In genomic region chr19:6064703-6065073, GRCh38 we compare ENCODE assay signal across 2 cellular contexts.
TF ChIP-seq lines count a peak whose summit lies in the region.

No MANE protein-coding gene starts in this region.

TF ChIP-seq in HepG2, 621 proteins besides CTCF, POLR2A, EP300 and RAD21:
- no peak for TF ChIP-seq FOXK1 (CRISPR knock-in tag; IDR thresholded peaks at IDR 0.05; ENCODE audit: borderline replicate concordance, low read depth)
- TF ChIP-seq, protein P1, sequence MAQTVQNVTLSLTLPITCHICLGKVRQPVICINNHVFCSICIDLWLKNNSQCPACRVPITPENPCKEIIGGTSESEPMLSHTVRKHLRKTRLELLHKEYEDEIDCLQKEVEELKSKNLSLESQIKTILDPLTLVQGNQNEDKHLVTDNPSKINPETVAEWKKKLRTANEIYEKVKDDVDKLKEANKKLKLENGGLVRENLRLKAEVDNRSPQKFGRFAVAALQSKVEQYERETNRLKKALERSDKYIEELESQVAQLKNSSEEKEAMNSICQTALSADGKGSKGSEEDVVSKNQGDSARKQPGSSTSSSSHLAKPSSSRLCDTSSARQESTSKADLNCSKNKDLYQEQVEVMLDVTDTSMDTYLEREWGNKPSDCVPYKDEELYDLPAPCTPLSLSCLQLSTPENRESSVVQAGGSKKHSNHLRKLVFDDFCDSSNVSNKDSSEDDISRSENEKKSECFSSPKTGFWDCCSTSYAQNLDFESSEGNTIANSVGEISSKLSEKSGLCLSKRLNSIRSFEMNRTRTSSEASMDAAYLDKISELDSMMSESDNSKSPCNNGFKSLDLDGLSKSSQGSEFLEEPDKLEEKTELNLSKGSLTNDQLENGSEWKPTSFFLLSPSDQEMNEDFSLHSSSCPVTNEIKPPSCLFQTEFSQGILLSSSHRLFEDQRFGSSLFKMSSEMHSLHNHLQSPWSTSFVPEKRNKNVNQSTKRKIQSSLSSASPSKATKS (CRISPR knock-in tag; IDR thresholded peaks at IDR 0.05): no peak
- no peak for TF ChIP-seq HOMEZ (CRISPR knock-in tag; IDR thresholded peaks at IDR 0.05; ENCODE audit: low read depth)
- TF ChIP-seq KMT2B (CRISPR knock-in tag; IDR thresholded peaks at IDR 0.05): no peak
- no peak for TF ChIP-seq ZNF432 (CRISPR knock-in tag; IDR thresholded peaks at IDR 0.05; ENCODE audit: borderline replicate concordance)
- no peak for TF ChIP-seq PITX1 (CRISPR knock-in tag; IDR thresholded peaks at IDR 0.05)
- TF ChIP-seq CENPBD1 (CRISPR knock-in tag; IDR thresholded peaks at IDR 0.05; ENCODE audit: borderline replicate concordance, low read depth): no peak
- TF ChIP-seq ZNF670 (CRISPR knock-in tag; IDR thresholded peaks at IDR 0.05; ENCODE audit: borderline replicate concordance): no peak
- TF ChIP-seq ZFP37 (CRISPR knock-in tag; IDR thresholded peaks at IDR 0.05; ENCODE audit: borderline replicate concordance): no peak
- TF ChIP-seq POLR2AphosphoS2 (IDR thresholded peaks at IDR 0.05; ENCODE audit: low read depth, low read length): no peak
- no peak for TF ChIP-seq GZF1 (CRISPR knock-in tag; IDR thresholded peaks at IDR 0.05)
- TF ChIP-seq RXRA (CRISPR knock-in tag; IDR thresholded peaks at IDR 0.05): no peak
- TF ChIP-seq, protein P2, sequence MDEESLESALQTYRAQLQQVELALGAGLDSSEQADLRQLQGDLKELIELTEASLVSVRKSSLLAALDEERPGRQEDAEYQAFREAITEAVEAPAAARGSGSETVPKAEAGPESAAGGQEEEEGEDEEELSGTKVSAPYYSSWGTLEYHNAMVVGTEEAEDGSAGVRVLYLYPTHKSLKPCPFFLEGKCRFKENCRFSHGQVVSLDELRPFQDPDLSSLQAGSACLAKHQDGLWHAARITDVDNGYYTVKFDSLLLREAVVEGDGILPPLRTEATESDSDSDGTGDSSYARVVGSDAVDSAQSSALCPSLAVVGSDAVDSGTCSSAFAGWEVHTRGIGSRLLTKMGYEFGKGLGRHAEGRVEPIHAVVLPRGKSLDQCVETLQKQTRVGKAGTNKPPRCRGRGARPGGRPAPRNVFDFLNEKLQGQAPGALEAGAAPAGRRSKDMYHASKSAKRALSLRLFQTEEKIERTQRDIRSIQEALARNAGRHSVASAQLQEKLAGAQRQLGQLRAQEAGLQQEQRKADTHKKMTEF (CRISPR knock-in tag; IDR thresholded peaks at IDR 0.05): no peak
- no peak for TF ChIP-seq ZNF761 (CRISPR knock-in tag; conservative IDR thresholded peaks at IDR 0.05)

TF ChIP-seq in H1, 55 proteins besides CTCF, POLR2A, EP300 and RAD21:
- TF ChIP-seq, protein P3, sequence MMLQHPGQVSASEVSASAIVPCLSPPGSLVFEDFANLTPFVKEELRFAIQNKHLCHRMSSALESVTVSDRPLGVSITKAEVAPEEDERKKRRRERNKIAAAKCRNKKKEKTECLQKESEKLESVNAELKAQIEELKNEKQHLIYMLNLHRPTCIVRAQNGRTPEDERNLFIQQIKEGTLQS (IDR thresholded peaks at IDR 0.05; ENCODE audit: insufficient read depth, low read depth, low read length): no peak
- no peak for TF ChIP-seq HDAC6 (IDR thresholded peaks at IDR 0.05; ENCODE audit: low read depth, low read length)
- no peak for TF ChIP-seq YY1 (IDR thresholded peaks at IDR 0.05; ENCODE audit: low read depth, low read length)
- no peak for TF ChIP-seq BCL11A (IDR thresholded peaks at IDR 0.05; ENCODE audit: low read depth in 2 of 2, low read length in 2 of 2)
- no peak for TF ChIP-seq BACH1 (IDR thresholded peaks at IDR 0.05; ENCODE audit: low read length)
- TF ChIP-seq, protein P4, sequence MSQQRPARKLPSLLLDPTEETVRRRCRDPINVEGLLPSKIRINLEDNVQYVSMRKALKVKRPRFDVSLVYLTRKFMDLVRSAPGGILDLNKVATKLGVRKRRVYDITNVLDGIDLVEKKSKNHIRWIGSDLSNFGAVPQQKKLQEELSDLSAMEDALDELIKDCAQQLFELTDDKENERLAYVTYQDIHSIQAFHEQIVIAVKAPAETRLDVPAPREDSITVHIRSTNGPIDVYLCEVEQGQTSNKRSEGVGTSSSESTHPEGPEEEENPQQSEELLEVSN (IDR thresholded peaks at IDR 0.05): no peak
- TF ChIP-seq, protein P5, sequence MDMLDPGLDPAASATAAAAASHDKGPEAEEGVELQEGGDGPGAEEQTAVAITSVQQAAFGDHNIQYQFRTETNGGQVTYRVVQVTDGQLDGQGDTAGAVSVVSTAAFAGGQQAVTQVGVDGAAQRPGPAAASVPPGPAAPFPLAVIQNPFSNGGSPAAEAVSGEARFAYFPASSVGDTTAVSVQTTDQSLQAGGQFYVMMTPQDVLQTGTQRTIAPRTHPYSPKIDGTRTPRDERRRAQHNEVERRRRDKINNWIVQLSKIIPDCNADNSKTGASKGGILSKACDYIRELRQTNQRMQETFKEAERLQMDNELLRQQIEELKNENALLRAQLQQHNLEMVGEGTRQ (IDR thresholded peaks at IDR 0.05; ENCODE audit: low read length): no peak
- no peak for TF ChIP-seq ATF2 (IDR thresholded peaks at IDR 0.05; ENCODE audit: low read length)
- no peak for TF ChIP-seq HDAC2 (IDR thresholded peaks at IDR 0.05; ENCODE audit: borderline replicate concordance in 1 of 2, low read depth in 2 of 2, low read length in 2 of 2)
- TF ChIP-seq TEAD4 (IDR thresholded peaks at IDR 0.05; ENCODE audit: low read depth, low read length): no peak
- TF ChIP-seq SP2 (IDR thresholded peaks at IDR 0.05; ENCODE audit: low read length): no peak
- no peak for TF ChIP-seq KDM1A (IDR thresholded peaks at IDR 0.05; ENCODE audit: borderline replicate concordance, low read length)
- TF ChIP-seq RBBP5 (IDR thresholded peaks at IDR 0.05; ENCODE audit: borderline replicate concordance, low read depth, low read length): no peak
- no peak for TF ChIP-seq TAF1 (IDR thresholded peaks at IDR 0.05; ENCODE audit: low read depth, low read length)
- TF ChIP-seq JUND (IDR thresholded peaks at IDR 0.05; ENCODE audit: low read length): no peak
- no peak for TF ChIP-seq JUN (IDR thresholded peaks at IDR 0.05; ENCODE audit: low read depth, low read length)
- TF ChIP-seq GTF2F1 (IDR thresholded peaks at IDR 0.05; ENCODE audit: borderline replicate concordance, low read depth, low read length): no peak
- TF ChIP-seq GABPA (IDR thresholded peaks at IDR 0.05; ENCODE audit: borderline replicate concordance, insufficient read depth, low read length): no peak
TF ChIP-seq in H1: peak in this region for 0.
